ENCODE assay signal across 24 cellular contexts in genomic region chr2:138415891-138416494, GRCh38.
DNase-seq lines count a peak whose midpoint lies in the region; ATAC-seq, FAIRE-seq and TF ChIP-seq lines count a peak whose summit lies in the region.
"Had no signal": no experiment of that assay in that cellular context is flagged by ENCODE, and none has a peak within 500 bp of the region (broad histone marks: within the 10 kb centered on the region; RNA-seq: fewer than 3 reads in every experiment).

No MANE protein-coding gene starts in this region.

- H3K36me3 ChIP-seq in HCT116 (ENCODE audit: control insufficient read depth in 1 of 2, insufficient read depth in 2 of 2, low read length in 2 of 2), result no peaks in the 10 kb centered on the region
- no peaks in the 10 kb centered on the region for H3K36me3 ChIP-seq in bronchial epithelial cell (ENCODE audit: control insufficient read depth, insufficient read depth, low read length)
- H3K36me3 ChIP-seq: HAP-1, lower lobe of right lung, SJSA1, WERI-Rb-1 had no signal

- no peaks in the 10 kb centered on the region for H4K20me1 ChIP-seq in HCT116 (ENCODE audit: insufficient read depth)

- intact Hi-C loops in HCT116 (cut with micrococcal nuclease), result no loop called here

- no peak overlapping the region for H2AFZ ChIP-seq in HCT116 (ENCODE audit: low read depth, low read length, poor library complexity, severe bottlenecking)

- no peak for TF ChIP-seq RAD21 in HCT116 (IDR thresholded peaks at IDR 0.05; ENCODE audit: low read depth)

- TF ChIP-seq POLR2A in HCT116 (IDR thresholded peaks at IDR 0.05; ENCODE audit: borderline replicate concordance, extremely low read depth, insufficient read depth, insufficient read length), result no peak

- no peak overlapping the region for H3K9ac ChIP-seq in HCT116 (ENCODE audit: low read length)

- no peak for FAIRE-seq in bronchial epithelial cell (lab: Jason Lieb, UNC)

- RAD21 ChIA-PET in HCT116 (lab: Charles Lee; ENCODE audit: low non-redundant PET in 1 of 2, low total read pairs in 2 of 2, uncharacterized antibody in 2 of 2, unreplicated experiment in 2 of 2), result no interaction called here

- ATAC-seq in HCT116, result peak; percentile 25; the same call in 1 of the 2 replicates
- ATAC-seq in HG02759 (IDR thresholded peaks at IDR 0.05; ENCODE audit: unreplicated experiment), result no peak
- ATAC-seq in HG02852 (IDR thresholded peaks at IDR 0.05; ENCODE audit: unreplicated experiment), result no peak
- ATAC-seq: lower lobe of right lung; stimulated activated naive CD8-positive, alpha-beta T cell treated with anti-CD3 and anti-CD28 coated beads, Interleukin-15, Interleukin-2, amounts not matched to agents 100 U/mL and 50 U/mL, for 24 hours; T-helper 17 cell had no signal

- TF ChIP-seq CTCF in HCT116 (IDR thresholded peaks at IDR 0.05 in 2 of 3, conservative IDR thresholded peaks at IDR 0.05 in 1 of 3; ENCODE audit: borderline replicate concordance in 1 of 3, insufficient read depth in 1 of 3, low read depth in 2 of 3, low read length in 2 of 3), result no peak
- no peak for TF ChIP-seq CTCF in bronchial epithelial cell (IDR thresholded peaks at IDR 0.05; ENCODE audit: insufficient read depth, low read length, severe bottlenecking)

- no peaks in the 10 kb centered on the region for H3K79me2 ChIP-seq in HCT116 (ENCODE audit: insufficient read depth, low read length)

- POLR2A ChIA-PET in HCT116 (lab: Charles Lee), result no interaction called here

- peaks cover 8 to 15% of the 10 kb centered on the region in 2 experiments; a peak in 2 of 4 replicates for H3K9me3 ChIP-seq in HCT116 (ENCODE audit: control insufficient read depth in 1 of 2, insufficient read depth in 1 of 2, low read depth in 1 of 2, low read length in 2 of 2)
- H3K9me3 ChIP-seq: HAP-1, lower lobe of right lung, SJSA1 had no signal

- CTCF ChIA-PET in HCT116 (lab: Charles Lee), result no interaction called here

- DNase-seq in HCT116 (ENCODE audit: low read depth, low spot score) (no peak), NCI-H460 (ENCODE audit: extremely low read depth, low read depth) (peak; percentile 92), bronchial epithelial cell (ENCODE audit: low read depth) (peak; percentile 79), kidney tubule cell (ENCODE audit: low spot score) (peak; percentile 30), ureter (ENCODE audit: low spot score) (no peak)
- DNase-seq: activated CD8-positive, alpha-beta memory T cell treated with anti-CD3 and anti-CD28 coated beads, Interleukin-2, amount 50 U/mL, for 48 hours; activated effector memory CD4-positive, alpha-beta T cell treated with anti-CD3 and anti-CD28 coated beads, Interleukin-2, amount 50 U/mL, for 16 hours; DND-41; effector CD4-positive, alpha-beta T cell; lower lobe of right lung; MM.1S; NCI-H1436 treated with DMSO at 0.1 percent for 48 hours; NCI-H2171; NCI-H748 treated with DMSO at 0.1 percent for 48 hours; stimulated activated CD4-positive, alpha-beta T cell treated with anti-CD3 and anti-CD28 coated beads, Interleukin-2, amount 100 ng/mL, for 48 hours; stimulated activated naive CD8-positive, alpha-beta T cell treated with anti-CD3 and anti-CD28 coated beads, Interleukin-15, Interleukin-2, amounts not matched to agents 100 U/mL and 50 U/mL, for 24 hours; T-helper 17 cell; tibial artery; WERI-Rb-1 had no signal

- BruUV-seq in HCT116 (replicated peaks; lab: Mats Ljungman, UMichigan), result no TSS peak

- no peaks in the 10 kb centered on the region for H3K9me2 ChIP-seq in HCT116 (ENCODE audit: insufficient read depth)

- peaks cover 6 to 23% of the 10 kb centered on the region in 2 experiments; a peak in 3 of 4 replicates for H3K4me1 ChIP-seq in HCT116 (ENCODE audit: control insufficient read depth in 1 of 2, insufficient read depth in 2 of 2, low read length in 2 of 2)
- H3K4me1 ChIP-seq: HAP-1, lower lobe of right lung, SJSA1, tibial artery had no signal

- no peaks in the 10 kb centered on the region for H3K27me3 ChIP-seq in HCT116 (ENCODE audit: insufficient read depth, low read length)
- no peaks in the 10 kb centered on the region for H3K27me3 ChIP-seq in bronchial epithelial cell (ENCODE audit: control insufficient read depth, insufficient read depth, low read length)
- H3K27me3 ChIP-seq: SJSA1, tibial artery had no signal

- H3K4me3 ChIP-seq in HCT116 (replicated peaks in 1 of 2; ENCODE audit: low read depth in 1 of 2, low read length in 2 of 2) (no peak overlapping the region), bronchial epithelial cell (ENCODE audit: low read depth, low read length) (no peak overlapping the region)
- H3K4me3 ChIP-seq: HAP-1, lower lobe of right lung, SJSA1, smooth muscle cell, tibial artery had no signal

- no peak overlapping the region for H3K27ac ChIP-seq in HCT116 (ENCODE audit: low read depth, low read length)
- H3K27ac ChIP-seq: lower lobe of right lung, SJSA1, tibial artery, WERI-Rb-1 had no signal

- peak overlapping the region; percentile 39 for H3K4me2 ChIP-seq in HCT116 (ENCODE audit: low read length)
- H3K4me2 ChIP-seq: smooth muscle cell had no signal

TF ChIP-seq in HCT116, 20 proteins besides CTCF, POLR2A, EP300 and RAD21 (continues in another document):
- TF ChIP-seq, protein P1, sequence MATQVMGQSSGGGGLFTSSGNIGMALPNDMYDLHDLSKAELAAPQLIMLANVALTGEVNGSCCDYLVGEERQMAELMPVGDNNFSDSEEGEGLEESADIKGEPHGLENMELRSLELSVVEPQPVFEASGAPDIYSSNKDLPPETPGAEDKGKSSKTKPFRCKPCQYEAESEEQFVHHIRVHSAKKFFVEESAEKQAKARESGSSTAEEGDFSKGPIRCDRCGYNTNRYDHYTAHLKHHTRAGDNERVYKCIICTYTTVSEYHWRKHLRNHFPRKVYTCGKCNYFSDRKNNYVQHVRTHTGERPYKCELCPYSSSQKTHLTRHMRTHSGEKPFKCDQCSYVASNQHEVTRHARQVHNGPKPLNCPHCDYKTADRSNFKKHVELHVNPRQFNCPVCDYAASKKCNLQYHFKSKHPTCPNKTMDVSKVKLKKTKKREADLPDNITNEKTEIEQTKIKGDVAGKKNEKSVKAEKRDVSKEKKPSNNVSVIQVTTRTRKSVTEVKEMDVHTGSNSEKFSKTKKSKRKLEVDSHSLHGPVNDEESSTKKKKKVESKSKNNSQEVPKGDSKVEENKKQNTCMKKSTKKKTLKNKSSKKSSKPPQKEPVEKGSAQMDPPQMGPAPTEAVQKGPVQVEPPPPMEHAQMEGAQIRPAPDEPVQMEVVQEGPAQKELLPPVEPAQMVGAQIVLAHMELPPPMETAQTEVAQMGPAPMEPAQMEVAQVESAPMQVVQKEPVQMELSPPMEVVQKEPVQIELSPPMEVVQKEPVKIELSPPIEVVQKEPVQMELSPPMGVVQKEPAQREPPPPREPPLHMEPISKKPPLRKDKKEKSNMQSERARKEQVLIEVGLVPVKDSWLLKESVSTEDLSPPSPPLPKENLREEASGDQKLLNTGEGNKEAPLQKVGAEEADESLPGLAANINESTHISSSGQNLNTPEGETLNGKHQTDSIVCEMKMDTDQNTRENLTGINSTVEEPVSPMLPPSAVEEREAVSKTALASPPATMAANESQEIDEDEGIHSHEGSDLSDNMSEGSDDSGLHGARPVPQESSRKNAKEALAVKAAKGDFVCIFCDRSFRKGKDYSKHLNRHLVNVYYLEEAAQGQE (IDR thresholded peaks at IDR 0.05; ENCODE audit: low read depth), result no peak
- TF ChIP-seq EZH2phosphoT487 (IDR thresholded peaks at IDR 0.05; ENCODE audit: borderline replicate concordance) (no peak), ZNF274 (IDR thresholded peaks at IDR 0.05; ENCODE audit: low read depth, low read length) (no peak), CBX3 (IDR thresholded peaks at IDR 0.05; ENCODE audit: low read depth) (0 out of 2 replicates have a peak, but pooled peaks have one; percentile 23), ATF3 (IDR thresholded peaks at IDR 0.05) (0 out of 2 replicates have a peak, but pooled peaks have one; percentile 44), POLR2AphosphoS5 (IDR thresholded peaks at IDR 0.05; ENCODE audit: low read depth, low read length) (no peak), ZBTB33 (IDR thresholded peaks at IDR 0.05; ENCODE audit: extremely low read depth, insufficient replicate concordance, low read length) (no peak), CEBPB (IDR thresholded peaks at IDR 0.05; ENCODE audit: low read depth) (peak; percentile 56; the same call in 1 of the 2 replicates), JUND (IDR thresholded peaks at IDR 0.05) (peak; percentile 70), YY1 (IDR thresholded peaks at IDR 0.05; ENCODE audit: extremely low read depth, insufficient replicate concordance, low read depth, low read length) (no peak), EZH2 (IDR thresholded peaks at IDR 0.05) (no peak), SRF (IDR thresholded peaks at IDR 0.05; ENCODE audit: low read depth) (0 out of 2 replicates have a peak, but pooled peaks have one; percentile 34), EGR1 (IDR thresholded peaks at IDR 0.05; ENCODE audit: low read depth) (no peak), TCF7L2 (IDR thresholded peaks at IDR 0.05; ENCODE audit: borderline replicate concordance, extremely low read depth, insufficient read depth, insufficient read length) (no peak), ZFX (IDR thresholded peaks at IDR 0.05) (no peak), FOSL1 (IDR thresholded peaks at IDR 0.05; ENCODE audit: low read depth) (peak; percentile 85), SP1 (IDR thresholded peaks at IDR 0.05; ENCODE audit: low read depth) (peak; percentile 51), ELF1 (IDR thresholded peaks at IDR 0.05; ENCODE audit: borderline replicate concordance, low read depth) (no peak), SIN3A (IDR thresholded peaks at IDR 0.05; ENCODE audit: low read depth) (no peak)

Comparison
In these comparisons a context has a peak if more than half of its experiments do, and no peak if none do; other contexts are left out.
1. DNase-seq: peak in NCI-H460 (single experiment), bronchial epithelial cell (single experiment) and kidney tubule cell (single experiment); none in HCT116 (single experiment) and ureter (single experiment).